In genomic region chr6:56230976-56231566, GRCh38 we compare ENCODE assay signal across 1 cellular context.
TF ChIP-seq lines count a peak whose summit lies in the region.

No MANE protein-coding gene starts in this region.

TF ChIP-seq in GM23338, 12 proteins besides CTCF, POLR2A, EP300 and RAD21 (continued from another document):
- TF ChIP-seq, protein P1, sequence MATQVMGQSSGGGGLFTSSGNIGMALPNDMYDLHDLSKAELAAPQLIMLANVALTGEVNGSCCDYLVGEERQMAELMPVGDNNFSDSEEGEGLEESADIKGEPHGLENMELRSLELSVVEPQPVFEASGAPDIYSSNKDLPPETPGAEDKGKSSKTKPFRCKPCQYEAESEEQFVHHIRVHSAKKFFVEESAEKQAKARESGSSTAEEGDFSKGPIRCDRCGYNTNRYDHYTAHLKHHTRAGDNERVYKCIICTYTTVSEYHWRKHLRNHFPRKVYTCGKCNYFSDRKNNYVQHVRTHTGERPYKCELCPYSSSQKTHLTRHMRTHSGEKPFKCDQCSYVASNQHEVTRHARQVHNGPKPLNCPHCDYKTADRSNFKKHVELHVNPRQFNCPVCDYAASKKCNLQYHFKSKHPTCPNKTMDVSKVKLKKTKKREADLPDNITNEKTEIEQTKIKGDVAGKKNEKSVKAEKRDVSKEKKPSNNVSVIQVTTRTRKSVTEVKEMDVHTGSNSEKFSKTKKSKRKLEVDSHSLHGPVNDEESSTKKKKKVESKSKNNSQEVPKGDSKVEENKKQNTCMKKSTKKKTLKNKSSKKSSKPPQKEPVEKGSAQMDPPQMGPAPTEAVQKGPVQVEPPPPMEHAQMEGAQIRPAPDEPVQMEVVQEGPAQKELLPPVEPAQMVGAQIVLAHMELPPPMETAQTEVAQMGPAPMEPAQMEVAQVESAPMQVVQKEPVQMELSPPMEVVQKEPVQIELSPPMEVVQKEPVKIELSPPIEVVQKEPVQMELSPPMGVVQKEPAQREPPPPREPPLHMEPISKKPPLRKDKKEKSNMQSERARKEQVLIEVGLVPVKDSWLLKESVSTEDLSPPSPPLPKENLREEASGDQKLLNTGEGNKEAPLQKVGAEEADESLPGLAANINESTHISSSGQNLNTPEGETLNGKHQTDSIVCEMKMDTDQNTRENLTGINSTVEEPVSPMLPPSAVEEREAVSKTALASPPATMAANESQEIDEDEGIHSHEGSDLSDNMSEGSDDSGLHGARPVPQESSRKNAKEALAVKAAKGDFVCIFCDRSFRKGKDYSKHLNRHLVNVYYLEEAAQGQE (IDR thresholded peaks at IDR 0.05; ENCODE audit: unreplicated experiment), result no peak
- TF ChIP-seq EZH2phosphoT487 (IDR thresholded peaks at IDR 0.05; ENCODE audit: unreplicated experiment), result no peak
- TF ChIP-seq ZNF331 (CRISPR knock-in tag; IDR thresholded peaks at IDR 0.05; ENCODE audit: low read depth), result no peak
